Comparison of ENCODE assay signal across 22 cellular contexts in genomic region chr15:63434567-63435219, GRCh38. TPM values are rescaled to one million over a fixed set of nuclear protein-coding genes. Genes with fewer than 3 reads are reported as not detected.
DNase-seq lines count a peak whose midpoint lies in the region; ATAC-seq and TF ChIP-seq lines count a peak whose summit lies in the region.
"Had no signal": no experiment of that assay in that cellular context is flagged by ENCODE, and none has a peak within 500 bp of the region (broad histone marks: within the 10 kb centered on the region; RNA-seq: fewer than 3 reads in every experiment).

No MANE protein-coding gene starts in this region.

- H3K4me1 Mint-ChIP-seq in dendritic cell treated with granulocyte-macrophage colony-stimulating factor and Interleukin-4, amounts not matched to agents 40 ng/mL and 50 ng/mL, for 4 days (ENCODE audit: low read depth), result peaks cover 22% of the 10 kb centered on the region
- no peaks in the 10 kb centered on the region for H3K4me1 Mint-ChIP-seq in stimulated activated memory B cell treated with anti-CD40 and anti-IgM and Interleukin-4, amounts not matched to agents 10 μg/mL and 1 μg/mL and 100 μg/mL, for 72 hours
- peaks cover 6% of the 10 kb centered on the region for H3K4me1 Mint-ChIP-seq in activated CD8-positive, alpha-beta memory T cell treated with anti-CD3 and anti-CD28 coated beads, Interleukin-2, amount 10 ng/mL, durations not matched to agents 7 days and 5 days

- DNase-seq in DMS 273 (lab: John Stamatoyannopoulos, UW; ENCODE audit: unreplicated experiment), result peak; percentile 73
- DNase-seq in NCI-H1092 (lab: John Stamatoyannopoulos, UW), result peak; percentile 53
- peak; percentile 62 for DNase-seq in NCI-H345 (lab: John Stamatoyannopoulos, UW)
- DNase-seq in GM20000 (ENCODE audit: low spot score), result no peak
- DNase-seq in activated CD8-positive, alpha-beta memory T cell treated with anti-CD3 and anti-CD28 coated beads, Interleukin-2, amount 10 ng/mL, durations not matched to agents 7 days and 5 days, result no peak
- DNase-seq: activated B cell treated with CpG ODN at 0.5 μM for 24 hours; activated CD4-positive, alpha-beta memory T cell treated with anti-CD3 and anti-CD28 coated beads, Interleukin-2, amount 10 ng/mL, durations not matched to agents 7 days and 5 days; activated naive CD4-positive, alpha-beta T cell; DMS53; dorsolateral prefrontal cortex; foreskin fibroblast; HCEC 1CT; immature natural killer cell; left ventricle myocardium superior; NCI-H1694; SK-N-SH; stimulated activated CD4-positive, alpha-beta T cell treated with anti-CD3 and anti-CD28 coated beads, Interleukin-2, amount 100 ng/mL, for 24 hours; stimulated activated naive CD4-positive, alpha-beta T cell had no signal

- no peak for ATAC-seq in stimulated activated memory B cell treated with anti-CD40 and anti-IgM and Interleukin-4, amounts not matched to agents 10 μg/mL and 1 μg/mL and 100 μg/mL, for 72 hours
- no peak for ATAC-seq in HG02623 (IDR thresholded peaks at IDR 0.05; ENCODE audit: unreplicated experiment)
- ATAC-seq in activated CD8-positive, alpha-beta memory T cell treated with anti-CD3 and anti-CD28 coated beads, Interleukin-2, amount 10 ng/mL, durations not matched to agents 7 days and 5 days, result no peak
- ATAC-seq: left ventricle myocardium superior had no signal

- peak overlapping the region; percentile 14 for H3K27ac Mint-ChIP-seq in dendritic cell treated with granulocyte-macrophage colony-stimulating factor and Interleukin-4, amounts not matched to agents 40 ng/mL and 50 ng/mL, for 4 days
- H3K27ac Mint-ChIP-seq in stimulated activated memory B cell treated with anti-CD40 and anti-IgM and Interleukin-4, amounts not matched to agents 10 μg/mL and 1 μg/mL and 100 μg/mL, for 72 hours, result no peak overlapping the region
- no peak overlapping the region for H3K27ac Mint-ChIP-seq in activated CD8-positive, alpha-beta memory T cell treated with anti-CD3 and anti-CD28 coated beads, Interleukin-2, amount 10 ng/mL, durations not matched to agents 7 days and 5 days
- H3K27ac Mint-ChIP-seq: activated B cell treated with CpG ODN at 0.5 μM for 24 hours; activated CD4-positive, alpha-beta memory T cell treated with anti-CD3 and anti-CD28 coated beads, Interleukin-2, amount 10 ng/mL, durations not matched to agents 7 days and 5 days; immature natural killer cell had no signal

- H3K9me3 Mint-ChIP-seq in dendritic cell treated with granulocyte-macrophage colony-stimulating factor and Interleukin-4, amounts not matched to agents 40 ng/mL and 50 ng/mL, for 4 days, result no peaks in the 10 kb centered on the region
- H3K9me3 Mint-ChIP-seq in stimulated activated memory B cell treated with anti-CD40 and anti-IgM and Interleukin-4, amounts not matched to agents 10 μg/mL and 1 μg/mL and 100 μg/mL, for 72 hours, result no peaks in the 10 kb centered on the region
- H3K9me3 Mint-ChIP-seq in activated CD8-positive, alpha-beta memory T cell treated with anti-CD3 and anti-CD28 coated beads, Interleukin-2, amount 10 ng/mL, durations not matched to agents 7 days and 5 days (ENCODE audit: low read depth), result no peaks in the 10 kb centered on the region
- H3K9me3 Mint-ChIP-seq: activated B cell treated with CpG ODN at 0.5 μM for 24 hours; activated CD4-positive, alpha-beta memory T cell treated with anti-CD3 and anti-CD28 coated beads, Interleukin-2, amount 10 ng/mL, durations not matched to agents 7 days and 5 days; immature natural killer cell had no signal

- intact Hi-C loops in dendritic cell treated with granulocyte-macrophage colony-stimulating factor and Interleukin-4, amounts not matched to agents 40 ng/mL and 50 ng/mL, for 4 days (cut with micrococcal nuclease), result no loop called here

- TF ChIP-seq CTCF in GM20000 (IDR thresholded peaks at IDR 0.05; ENCODE audit: extremely low read depth, missing control alignments), result no peak

- no peak overlapping the region for H3K4me3 Mint-ChIP-seq in dendritic cell treated with granulocyte-macrophage colony-stimulating factor and Interleukin-4, amounts not matched to agents 40 ng/mL and 50 ng/mL, for 4 days
- no peak overlapping the region for H3K4me3 Mint-ChIP-seq in stimulated activated memory B cell treated with anti-CD40 and anti-IgM and Interleukin-4, amounts not matched to agents 10 μg/mL and 1 μg/mL and 100 μg/mL, for 72 hours
- H3K4me3 Mint-ChIP-seq in activated CD8-positive, alpha-beta memory T cell treated with anti-CD3 and anti-CD28 coated beads, Interleukin-2, amount 10 ng/mL, durations not matched to agents 7 days and 5 days, result no peak overlapping the region
- H3K4me3 Mint-ChIP-seq: activated B cell treated with CpG ODN at 0.5 μM for 24 hours; activated CD4-positive, alpha-beta memory T cell treated with anti-CD3 and anti-CD28 coated beads, Interleukin-2, amount 10 ng/mL, durations not matched to agents 7 days and 5 days; immature natural killer cell had no signal

- no peaks in the 10 kb centered on the region for H3K36me3 Mint-ChIP-seq in dendritic cell treated with granulocyte-macrophage colony-stimulating factor and Interleukin-4, amounts not matched to agents 40 ng/mL and 50 ng/mL, for 4 days (ENCODE audit: low read depth)
- H3K36me3 Mint-ChIP-seq in stimulated activated memory B cell treated with anti-CD40 and anti-IgM and Interleukin-4, amounts not matched to agents 10 μg/mL and 1 μg/mL and 100 μg/mL, for 72 hours, result no peaks in the 10 kb centered on the region
- H3K36me3 Mint-ChIP-seq in activated CD8-positive, alpha-beta memory T cell treated with anti-CD3 and anti-CD28 coated beads, Interleukin-2, amount 10 ng/mL, durations not matched to agents 7 days and 5 days, result no peaks in the 10 kb centered on the region
- H3K36me3 Mint-ChIP-seq: immature natural killer cell had no signal

- peaks cover 1% of the 10 kb centered on the region for H3K27me3 Mint-ChIP-seq in dendritic cell treated with granulocyte-macrophage colony-stimulating factor and Interleukin-4, amounts not matched to agents 40 ng/mL and 50 ng/mL, for 4 days
- peaks cover 18% of the 10 kb centered on the region for H3K27me3 Mint-ChIP-seq in stimulated activated memory B cell treated with anti-CD40 and anti-IgM and Interleukin-4, amounts not matched to agents 10 μg/mL and 1 μg/mL and 100 μg/mL, for 72 hours
- peaks cover 2% of the 10 kb centered on the region for H3K27me3 Mint-ChIP-seq in activated CD8-positive, alpha-beta memory T cell treated with anti-CD3 and anti-CD28 coated beads, Interleukin-2, amount 10 ng/mL, durations not matched to agents 7 days and 5 days
- H3K27me3 Mint-ChIP-seq: activated B cell treated with CpG ODN at 0.5 μM for 24 hours; activated CD4-positive, alpha-beta memory T cell treated with anti-CD3 and anti-CD28 coated beads, Interleukin-2, amount 10 ng/mL, durations not matched to agents 7 days and 5 days had no signal

- CTCF ChIA-PET in activated CD8-positive, alpha-beta memory T cell treated with anti-CD3 and anti-CD28 coated beads, Interleukin-2, amount 10 ng/mL, durations not matched to agents 7 days and 5 days (lab: Charles Lee), result interaction anchor here (0.9 to 1.7 kb wide), 2 partner anchors 165 to 208 kb away, joined by 3 read pairs; no protein-coding TSS in a partner anchor

RNA-seq across cellular contexts. Expression of gene CA12, which starts 53.0 kb away (rescaled TPM):
- under 1 TPM in 1 of 2 experiments, not detected in 1; 0.12 TPM for total RNA-seq in activated CD8-positive, alpha-beta memory T cell treated with anti-CD3 and anti-CD28 coated beads, Interleukin-2, amount 10 ng/mL, durations not matched to agents 7 days and 5 days
- total RNA-seq: activated B cell treated with CpG ODN at 0.5 μM for 24 hours; T-helper 2 cell treated with Interferon-gamma antibody and Interleukin-4, amounts not matched to agents 100 ng/mL and 5 ng/mL, for 36 hours had no signal

Comparison
In these comparisons a context has a peak if more than half of its experiments do, and no peak if none do; other contexts are left out.
1. DNase-seq: peak in DMS 273 (single experiment), NCI-H1092 (single experiment) and NCI-H345 (single experiment); none in GM20000 (single experiment) and activated CD8-positive, alpha-beta memory T cell treated with anti-CD3 and anti-CD28 coated beads, Interleukin-2, amount 10 ng/mL, durations not matched to agents 7 days and 5 days (single experiment).